ENCODE assay signal across 14 cellular contexts in genomic region chr13:109345433-109345941, GRCh38.
DNase-seq lines count a peak whose midpoint lies in the region; ATAC-seq and TF ChIP-seq lines count a peak whose summit lies in the region.
"Had no signal": no experiment of that assay in that cellular context is flagged by ENCODE, and none has a peak within 500 bp of the region (broad histone marks: within the 10 kb centered on the region; RNA-seq: fewer than 3 reads in every experiment).

No MANE protein-coding gene starts in this region.

- DNase-seq in ACHN (peak; percentile 8), HT1080 (ENCODE audit: low read depth) (peak; percentile 72), astrocyte of the spinal cord (ENCODE audit: low read depth, low spot score) (peak; percentile 79), kidney glomerular epithelial cell (lab: John Stamatoyannopoulos, UW) (peak; percentile 65), SJCRH30 (no peak), H4 (ENCODE audit: low spot score) (no peak), SKM-1 treated with dmso at 0.1 percent for 144 hours (lab: John Stamatoyannopoulos, UW; ENCODE audit: unreplicated experiment) (no peak)
- DNase-seq: activated CD4-positive, alpha-beta memory T cell treated with anti-CD3 and anti-CD28 coated beads for 36 hours; amniotic stem cell; esophagus squamous epithelium; NCI-H1092; stimulated activated CD4-positive, alpha-beta T cell treated with anti-CD3 and anti-CD28 coated beads, Interleukin-4, amount 100 ng/mL, for 24 hours had no signal

- H3K9me3 ChIP-seq in SJCRH30 (replicated peaks), result no peaks in the 10 kb centered on the region
- H3K9me3 ChIP-seq: esophagus squamous epithelium had no signal

- no peaks in the 10 kb centered on the region for H3K27me3 ChIP-seq in SJCRH30
- H3K27me3 ChIP-seq: esophagus squamous epithelium had no signal

- H3K4me1 ChIP-seq in SJCRH30, result no peaks in the 10 kb centered on the region
- H3K4me1 ChIP-seq: esophagus squamous epithelium had no signal

- TF ChIP-seq CTCF in astrocyte of the spinal cord (IDR thresholded peaks at IDR 0.05; ENCODE audit: low read depth, low read length), result no peak

- H3K36me3 ChIP-seq in SJCRH30, result no peaks in the 10 kb centered on the region
- H3K36me3 ChIP-seq: esophagus squamous epithelium had no signal

- ATAC-seq in HG03469 (IDR thresholded peaks at IDR 0.05; ENCODE audit: unreplicated experiment), result no peak
- ATAC-seq: sciatic nerve had no signal

- in situ Hi-C loops in ACHN (cut with HindIII; ENCODE audit: low pct_ligation_motif_present, low pct_unique_long_range_greater_than_20kb, low sequenced_read_pairs), result no loop called here
- in situ Hi-C loops in astrocyte of the spinal cord (cut with HindIII; ENCODE audit: low sequenced_read_pairs), result no loop called here

- H3K27ac ChIP-seq in SJCRH30, result no peak overlapping the region
- H3K27ac ChIP-seq: esophagus squamous epithelium had no signal

- H3K4me3 ChIP-seq in astrocyte of the spinal cord (ENCODE audit: low read depth, low read length), result no peak overlapping the region
- no peak overlapping the region for H3K4me3 ChIP-seq in SJCRH30
- H3K4me3 ChIP-seq: esophagus squamous epithelium had no signal

Comparison
In these comparisons a context has a peak if more than half of its experiments do, and no peak if none do; other contexts are left out.
1. DNase-seq: peak in ACHN (single experiment), HT1080 (single experiment), astrocyte of the spinal cord (single experiment) and kidney glomerular epithelial cell (single experiment); none in SJCRH30 (0 of 2), H4 (single experiment) and SKM-1 treated with dmso at 0.1 percent for 144 hours (single experiment).